9 cellular contexts compared by ENCODE assay signal in the genomic region with DNA sequence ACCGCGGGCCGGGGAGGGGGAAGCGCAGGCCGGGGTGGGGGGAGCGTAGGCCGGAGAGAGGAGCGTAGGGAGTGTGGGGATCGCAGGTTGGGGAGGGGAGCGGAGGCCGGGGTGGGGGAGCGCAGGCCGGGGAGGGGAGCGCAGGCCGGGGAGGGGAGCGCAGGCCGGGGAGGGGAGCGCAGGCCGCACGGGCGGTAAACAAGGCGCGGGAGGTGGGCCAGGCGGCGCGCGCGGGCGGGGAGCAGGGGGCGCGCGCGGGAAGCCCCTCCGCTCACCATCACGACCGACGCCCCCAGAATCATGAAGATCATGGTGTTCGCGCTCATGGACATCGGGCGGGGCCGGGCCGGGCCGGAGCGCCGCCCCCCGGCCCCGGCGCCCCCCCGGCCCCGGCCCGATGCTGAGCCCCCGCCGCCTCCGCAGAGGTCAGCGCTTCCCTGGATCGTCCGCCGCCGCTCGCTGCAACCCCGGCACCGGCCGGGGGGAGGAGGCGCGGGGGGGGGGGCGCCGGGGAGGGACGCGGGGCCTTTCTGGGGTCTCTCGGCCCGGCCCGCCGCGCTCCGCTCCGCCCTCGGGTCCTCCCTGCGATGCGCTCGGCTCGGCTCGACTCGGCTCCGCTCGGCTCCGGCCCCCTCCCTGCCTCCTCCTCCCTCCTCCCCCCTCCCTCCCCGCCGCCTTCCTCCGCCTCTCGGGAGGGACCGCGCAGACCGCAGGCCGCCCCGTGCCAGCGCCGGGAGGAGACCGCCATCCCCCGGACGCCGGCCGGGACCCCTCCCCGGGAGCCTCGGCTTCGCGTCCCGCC. TPM values are rescaled to one million over a fixed set of nuclear protein-coding genes. Genes with fewer than 3 reads are reported as not detected.
DNase-seq lines count a peak whose midpoint lies in the region; ATAC-seq and TF ChIP-seq lines count a peak whose summit lies in the region.
"Had no signal": no experiment of that assay in that cellular context is flagged by ENCODE, and none has a peak within 500 bp of the region (broad histone marks: within the 10 kb centered on the region; RNA-seq: fewer than 3 reads in every experiment).

A gene (minus strand): TSS at position 610 of the 802 bp plus-strand sequence. CDS start 278 bp downstream, at position 332.

- peak; percentile 69 for DNase-seq in IMR-90
- peak; percentile 55 for DNase-seq in activated CD8-positive, alpha-beta memory T cell treated with anti-CD3 and anti-CD28 coated beads, Interleukin-2, amount 10 ng/mL, durations not matched to agents 7 days and 5 days
- DNase-seq in endothelial cell (ENCODE audit: low spot score): peak; percentile 77
- peak; percentile 84 for DNase-seq in mesendoderm
- DNase-seq in stimulated activated CD8-positive, alpha-beta memory T cell treated with anti-CD3 and anti-CD28 coated beads, Interleukin-12 subunit alpha, Interleukin-12 subunit beta, amount 100 ng/mL, for 24 hours (ENCODE audit: extremely low read depth): peak; percentile 22
- no peak for DNase-seq in foreskin melanocyte
- no peak for DNase-seq in NCI-H1048 (lab: John Stamatoyannopoulos, UW)

- H3K9me1 ChIP-seq in IMR-90 (ENCODE audit: insufficient read depth, low read length): peaks cover 17% of the 10 kb centered on the region

- peak within 1 kb of the TSS; percentile 87 for H3K14ac ChIP-seq in IMR-90 (replicated peaks; ENCODE audit: low read depth, low read length)

- dilution Hi-C loops in IMR-90 (cut with HindIII; ENCODE audit: low sequenced_read_pairs, unreplicated experiment): no loop called here

- WGBS in IMR-90 (ENCODE audit: extremely low coverage in 2 of 2, insufficient read length in 1 of 2), 2 experiments: 1% methylated on average over 34 of the region's 108 CpGs; no CpG with 5 or more reads in 1 of the 2 experiments
- WGBS in mesendoderm (ENCODE audit: extremely low coverage, insufficient coverage, low lambda C conversion rate): no CpG with 5 or more reads among the region's 108 CpGs

- H2AK5ac ChIP-seq in IMR-90 (ENCODE audit: low read depth, low read length) (peak within 1 kb of the TSS; percentile 90), mesendoderm (ENCODE audit: low read length) (no peak within 1 kb of the TSS)

- H2AK9ac ChIP-seq in IMR-90 (replicated peaks; ENCODE audit: low read depth, low read length, poor library complexity): peak within 1 kb of the TSS; percentile 97

- intact Hi-C loops in IMR-90 (cut with micrococcal nuclease): no loop called here

- H3K36me3 Mint-ChIP-seq in activated CD8-positive, alpha-beta memory T cell treated with anti-CD3 and anti-CD28 coated beads, Interleukin-2, amount 10 ng/mL, durations not matched to agents 7 days and 5 days: peaks cover 5% of the 10 kb centered on the region
- H3K36me3 Mint-ChIP-seq in endothelial cell (ENCODE audit: low read depth, unreplicated experiment): peaks cover 10% of the 10 kb centered on the region

- peak within 1 kb of the TSS; percentile 47; the same call in 1 of the 2 replicates for H4K91ac ChIP-seq in IMR-90 (ENCODE audit: insufficient read depth, low read depth, low read length)

- H3K9ac ChIP-seq in IMR-90 (ENCODE audit: low read depth, low read length) (peak within 1 kb of the TSS; percentile 95), mesendoderm (ENCODE audit: low read length) (peak within 1 kb of the TSS; percentile 78)

- H4K5ac ChIP-seq in IMR-90 (ENCODE audit: low read depth, low read length) (peak within 1 kb of the TSS; percentile 35; the same call in 1 of the 2 replicates), mesendoderm (ENCODE audit: low read length) (no peak within 1 kb of the TSS)

- TF ChIP-seq RAD21 in IMR-90 (IDR thresholded peaks at IDR 0.05; ENCODE audit: low read length): no peak

- ATAC-seq in IMR-90 (ENCODE audit: low read depth) (peak; percentile 92), GM18907 (IDR thresholded peaks at IDR 0.05; ENCODE audit: unreplicated experiment) (no peak)
- peak; percentile 50 for ATAC-seq in activated CD8-positive, alpha-beta memory T cell treated with anti-CD3 and anti-CD28 coated beads, Interleukin-2, amount 10 ng/mL, durations not matched to agents 7 days and 5 days
- ATAC-seq: Panc1 had no signal

- no TSS peak for BruUV-seq in IMR-90 (replicated peaks; lab: Mats Ljungman, UMichigan)

- H2BK15ac ChIP-seq in IMR-90 (ENCODE audit: low read depth, low read length) (no peak within 1 kb of the TSS), mesendoderm (replicated peaks; ENCODE audit: low read depth) (no peak within 1 kb of the TSS)

- H3K27me3 ChIP-seq in IMR-90 (ENCODE audit: control insufficient read depth, insufficient read depth, low read length) (no peaks in the 10 kb centered on the region), mesendoderm (ENCODE audit: insufficient read depth, low read length, poor library complexity) (no peaks in the 10 kb centered on the region)

- H3K56ac ChIP-seq in IMR-90 (ENCODE audit: extremely low read depth, insufficient read depth, low read length) (no peak within 1 kb of the TSS), mesendoderm (ENCODE audit: low read length) (peak within 1 kb of the TSS; percentile 88)

- peak within 1 kb of the TSS; percentile 100 for H3K4me2 ChIP-seq in IMR-90 (ENCODE audit: low read depth, low read length)
- peak within 1 kb of the TSS; percentile 94 for H3K4me2 ChIP-seq in mesendoderm (ENCODE audit: low read length)

- H2BK5ac ChIP-seq in IMR-90 (ENCODE audit: low read depth, low read length, poor library complexity, severe bottlenecking): peak within 1 kb of the TSS; percentile 82
- H2BK5ac ChIP-seq in mesendoderm (ENCODE audit: low read length): no peak within 1 kb of the TSS

- no peaks in the 10 kb centered on the region for H3K9me3 Mint-ChIP-seq in activated CD8-positive, alpha-beta memory T cell treated with anti-CD3 and anti-CD28 coated beads, Interleukin-2, amount 10 ng/mL, durations not matched to agents 7 days and 5 days (ENCODE audit: low read depth)
- no peaks in the 10 kb centered on the region for H3K9me3 Mint-ChIP-seq in endothelial cell (ENCODE audit: unreplicated experiment)

- no peak within 1 kb of the TSS for H3K27ac Mint-ChIP-seq in activated CD8-positive, alpha-beta memory T cell treated with anti-CD3 and anti-CD28 coated beads, Interleukin-2, amount 10 ng/mL, durations not matched to agents 7 days and 5 days
- H3K27ac Mint-ChIP-seq in endothelial cell (ENCODE audit: unreplicated experiment): peak within 1 kb of the TSS; percentile 42

- H3K27me3 Mint-ChIP-seq in activated CD8-positive, alpha-beta memory T cell treated with anti-CD3 and anti-CD28 coated beads, Interleukin-2, amount 10 ng/mL, durations not matched to agents 7 days and 5 days: no peaks in the 10 kb centered on the region
- H3K27me3 Mint-ChIP-seq in endothelial cell (ENCODE audit: unreplicated experiment): peaks cover 20% of the 10 kb centered on the region

- TF ChIP-seq POLR2A in IMR-90 (IDR thresholded peaks at IDR 0.05; ENCODE audit: low read depth, low read length): no peak

- H3K27ac ChIP-seq in IMR-90 (ENCODE audit: insufficient read depth, low read length) (peak within 1 kb of the TSS; percentile 86), mesendoderm (ENCODE audit: low read depth, low read length) (no peak within 1 kb of the TSS)

- no peaks in the 10 kb centered on the region for H3K4me1 Mint-ChIP-seq in activated CD8-positive, alpha-beta memory T cell treated with anti-CD3 and anti-CD28 coated beads, Interleukin-2, amount 10 ng/mL, durations not matched to agents 7 days and 5 days
- H3K4me1 Mint-ChIP-seq in endothelial cell (ENCODE audit: unreplicated experiment): peaks cover 8% of the 10 kb centered on the region

- H3K18ac ChIP-seq in IMR-90 (ENCODE audit: low read depth, low read length) (peak within 1 kb of the TSS; percentile 75; the same call in 1 of the 2 replicates), mesendoderm (ENCODE audit: low read length) (peak within 1 kb of the TSS; percentile 10)

- no peaks in the 10 kb centered on the region for H3K79me2 ChIP-seq in mesendoderm (ENCODE audit: control insufficient read depth, insufficient read depth, low read length)

- H2BK120ac ChIP-seq in IMR-90 (ENCODE audit: low read depth, low read length) (no peak within 1 kb of the TSS), mesendoderm (ENCODE audit: low read depth, low read length) (no peak within 1 kb of the TSS)

- POLR2A ChIA-PET in IMR-90 (lab: Charles Lee; ENCODE audit: unreplicated experiment): no interaction called here

- H3K23ac ChIP-seq in IMR-90 (ENCODE audit: low read depth, low read length): no peak within 1 kb of the TSS
- H3K23ac ChIP-seq in mesendoderm (ENCODE audit: low read length): no peak within 1 kb of the TSS

- in situ Hi-C loops in IMR-90 (cut with MboI; ENCODE audit: low sequenced_read_pairs): no loop called here

- H3K36me3 ChIP-seq in IMR-90 (ENCODE audit: control insufficient read depth, insufficient read depth, low read length) (peaks cover 37% of the 10 kb centered on the region), mesendoderm (ENCODE audit: control insufficient read depth, insufficient read depth, low read length) (no peaks in the 10 kb centered on the region)

- H3K4ac ChIP-seq in IMR-90 (ENCODE audit: low read depth, low read length) (peak within 1 kb of the TSS; percentile 56), mesendoderm (ENCODE audit: low read depth, low read length) (peak within 1 kb of the TSS; percentile 50)

- peak within 1 kb of the TSS; percentile 89 for H2AFZ ChIP-seq in IMR-90 (replicated peaks; ENCODE audit: low read length, poor library complexity)

- no peak within 1 kb of the TSS for H2BK20ac ChIP-seq in IMR-90 (ENCODE audit: low read depth, low read length)

- no peaks in the 10 kb centered on the region for H3K9me3 ChIP-seq in IMR-90 (ENCODE audit: control insufficient read depth, insufficient read depth, low read length)

- CTCF ChIA-PET in IMR-90 (lab: Yijun Ruan, JAX): interaction anchor here (0.5 kb wide), 1 partner anchor 12 kb away, joined by 3 read pairs; no protein-coding TSS in a partner anchor
- CTCF ChIA-PET in activated CD8-positive, alpha-beta memory T cell treated with anti-CD3 and anti-CD28 coated beads, Interleukin-2, amount 10 ng/mL, durations not matched to agents 7 days and 5 days (lab: Charles Lee): no interaction called here

- peak within 1 kb of the TSS in 1 of 2 experiments; percentile 65; a peak in 1 of 4 replicates for H4K8ac ChIP-seq in IMR-90 (ENCODE audit: low read depth in 2 of 2, low read length in 2 of 2)
- no peak within 1 kb of the TSS for H4K8ac ChIP-seq in mesendoderm (ENCODE audit: low read depth, low read length)

- H3K4me1 ChIP-seq in IMR-90 (ENCODE audit: control insufficient read depth, insufficient read depth, low read length): peaks cover 14% of the 10 kb centered on the region
- H3K4me1 ChIP-seq in mesendoderm (ENCODE audit: control insufficient read depth, low read depth, low read length): no peaks in the 10 kb centered on the region

- peak within 1 kb of the TSS; percentile 99 for H3K4me3 ChIP-seq in IMR-90 (ENCODE audit: insufficient read depth, low read depth, low read length)
- H3K4me3 ChIP-seq in mesendoderm (ENCODE audit: low read length): peak within 1 kb of the TSS; percentile 46

- peaks cover 33% of the 10 kb centered on the region for H4K20me1 ChIP-seq in IMR-90 (ENCODE audit: insufficient read depth, low read length)

- TF ChIP-seq CTCF in IMR-90 (conservative IDR thresholded peaks at IDR 0.05; ENCODE audit: low read depth, low read length): no peak
- no peak for TF ChIP-seq CTCF in endothelial cell (IDR thresholded peaks at IDR 0.05; ENCODE audit: unreplicated experiment)

- H3K79me1 ChIP-seq in IMR-90 (ENCODE audit: low read depth in 1 of 2, low read length in 2 of 2) (peaks cover 10 to 54% of the 10 kb centered on the region in 2 experiments), mesendoderm (ENCODE audit: low read length) (no peaks in the 10 kb centered on the region)

- H3K4me3 Mint-ChIP-seq in activated CD8-positive, alpha-beta memory T cell treated with anti-CD3 and anti-CD28 coated beads, Interleukin-2, amount 10 ng/mL, durations not matched to agents 7 days and 5 days: no peak within 1 kb of the TSS
- H3K4me3 Mint-ChIP-seq in endothelial cell (ENCODE audit: unreplicated experiment): peak within 1 kb of the TSS; percentile 65

RNA-seq across cellular contexts. Expression of the gene that starts here (rescaled TPM):
- total RNA-seq in IMR-90 (2012; rRNA removed) (1.1 and 1.6 TPM in 2 replicates), endothelial cell (ENCODE audit: unreplicated experiment) (6.6 TPM)
- polyA plus RNA-seq in IMR-90 (2012; rRNA removed): 7.6 and 10.2 TPM in 2 replicates
- 13.4 and 14.3 TPM in 2 replicates for polyA plus RNA-seq in IMR-90 (2012; cell fraction: cytosol; rRNA removed)
- polyA plus RNA-seq in IMR-90 (2012; cell fraction: nucleus; rRNA removed; ENCODE audit: low replicate concordance): 13.3 and 31.6 TPM in 2 replicates
- under 1 TPM; 0.38 to 0.61 TPM for total RNA-seq in activated CD8-positive, alpha-beta memory T cell treated with anti-CD3 and anti-CD28 coated beads, Interleukin-2, amount 10 ng/mL, durations not matched to agents 7 days and 5 days
- polyA plus RNA-seq in mesendoderm (2013, experiment 1 of 2): 0.70 TPM
- 0.83 TPM for polyA plus RNA-seq in mesendoderm (2013, experiment 2 of 2)

Comparison
In these comparisons a context has a peak if more than half of its experiments do, and no peak if none do; other contexts are left out.
1. Peak in DNase-seq and ATAC-seq in activated CD8-positive, alpha-beta memory T cell treated with anti-CD3 and anti-CD28 coated beads, Interleukin-2, amount 10 ng/mL, durations not matched to agents 7 days and 5 days; RNA of the gene not detected or under 1 TPM.
2. DNase-seq: peak in IMR-90 (single experiment), endothelial cell (single experiment), mesendoderm (single experiment) and stimulated activated CD8-positive, alpha-beta memory T cell treated with anti-CD3 and anti-CD28 coated beads, Interleukin-12 subunit alpha, Interleukin-12 subunit beta, amount 100 ng/mL, for 24 hours (single experiment); none in foreskin melanocyte (single experiment) and NCI-H1048 (single experiment).